12 cellular contexts compared by ENCODE assay signal in genomic region chr3:121651684-121652083, GRCh38. TPM values are rescaled to one million over a fixed set of nuclear protein-coding genes. Genes with fewer than 3 reads are reported as not detected.
DNase-seq lines count a peak whose midpoint lies in the region; ATAC-seq, FAIRE-seq and TF ChIP-seq lines count a peak whose summit lies in the region.
"Had no signal": no experiment of that assay in that cellular context is flagged by ENCODE, and none has a peak within 500 bp of the region (broad histone marks: within the 10 kb centered on the region; RNA-seq: fewer than 3 reads in every experiment).

No MANE protein-coding gene starts in this region.

- peak overlapping the region; percentile 23 to 76; a peak in 5 of 6 replicates for H3K27ac ChIP-seq in A549
- H3K27ac ChIP-seq in colonic mucosa, result no peak overlapping the region
- H3K27ac ChIP-seq: skin epidermis had no signal

- peaks cover 6% of the 10 kb centered on the region; the same call in 1 of the 3 replicates for H3K4me1 ChIP-seq in A549
- H3K4me1 ChIP-seq in colonic mucosa, result no peaks in the 10 kb centered on the region

- TF ChIP-seq POLR2A in A549 (IDR thresholded peaks at IDR 0.05; ENCODE audit: low read length), result no peak

- no peak for ATAC-seq in A549
- ATAC-seq: HCT116 had no signal

- H3K9ac ChIP-seq in colonic mucosa (ENCODE audit: low read depth in 2 of 2, low read length in 2 of 2), result no peak overlapping the region

- peak in 1 of 2 experiments; percentile 20 for DNase-seq in A549 (ENCODE audit: low read depth in 1 of 2, low spot score in 1 of 2)
- DNase-seq in Caki2 (ENCODE audit: low read depth), result peak; percentile 22
- DNase-seq in NCI-H446 treated with DMSO at 0.1 percent for 48 hours (lab: John Stamatoyannopoulos, UW), result peak; percentile 75
- DNase-seq in epithelial cell of esophagus (ENCODE audit: low read depth), result peak; percentile 49
- DNase-seq in stimulated activated CD8-positive, alpha-beta memory T cell treated with anti-CD3 and anti-CD28 coated beads, Interleukin-4, amount 100 ng/mL, for 48 hours, result no peak
- no peak for DNase-seq in NCI-H1694 treated with DMSO at 0.1 percent for 48 hours (lab: John Stamatoyannopoulos, UW)
- DNase-seq in colonic mucosa, result no peak
- no peak for DNase-seq in T-helper 9 cell
- DNase-seq: activated CD4-positive, alpha-beta memory T cell treated with anti-CD3 and anti-CD28 coated beads, Interleukin-2, amount 10 ng/mL, durations not matched to agents 7 days and 5 days; amniotic stem cell had no signal

- CTCF ChIA-PET in A549 (lab: Yijun Ruan, JAX), result no interaction called here

- H3K4me3 ChIP-seq in A549 (no peak overlapping the region), epithelial cell of esophagus (ENCODE audit: low read length) (no peak overlapping the region), colonic mucosa (no peak overlapping the region)
- H3K4me3 ChIP-seq: skin epidermis had no signal

- in situ Hi-C loops in Caki2 (cut with HindIII; ENCODE audit: low pct_unique_long_range_greater_than_20kb, low sequenced_read_pairs), result no loop called here

- TF ChIP-seq CTCF in A549 (IDR thresholded peaks at IDR 0.05) (no peak), epithelial cell of esophagus (IDR thresholded peaks at IDR 0.05; ENCODE audit: insufficient read depth, low read depth, low read length, missing control alignments) (no peak), colonic mucosa (IDR thresholded peaks at IDR 0.05) (no peak)

- POLR2A ChIA-PET in A549 (lab: Yijun Ruan, JAX), result no interaction called here

- no peak overlapping the region; the same call in 2 of the 3 replicates for H3K4me2 ChIP-seq in A549

- no peaks in the 10 kb centered on the region for H3K27me3 ChIP-seq in colonic mucosa

- H3K9me3 ChIP-seq in A549 (no peaks in the 10 kb centered on the region), colonic mucosa (no peaks in the 10 kb centered on the region)

- intact Hi-C loops in colonic mucosa (cut with DNase I), result no loop called here

- no peaks in the 10 kb centered on the region for H3K36me3 ChIP-seq in colonic mucosa

- TF ChIP-seq RAD21 in A549 (conservative IDR thresholded peaks at IDR 0.05 in 1 of 2, IDR thresholded peaks at IDR 0.05 in 1 of 2), result no peak

- no peak for TF ChIP-seq EP300 in A549 (IDR thresholded peaks at IDR 0.05)

- no peak for FAIRE-seq in A549 (lab: Jason Lieb, UNC)

TF ChIP-seq in A549, 52 proteins besides CTCF, POLR2A, EP300 and RAD21:
- TF ChIP-seq NFE2L2 (conservative IDR thresholded peaks at IDR 0.05; ENCODE audit: low read length) (peak; percentile 92), MAFK (IDR thresholded peaks at IDR 0.05; ENCODE audit: partially characterized antibody) (peak; percentile 97), JUN (IDR thresholded peaks at IDR 0.05) (no peak), MYC (IDR thresholded peaks at IDR 0.05; ENCODE audit: borderline replicate concordance, low read length) (no peak)

RNA-seq across cellular contexts. Expression of gene HCLS1, which starts 9.0 kb away (rescaled TPM):
- 0.12 and 0.49 TPM in 2 replicates for polyA plus RNA-seq in A549 (2011; rRNA removed)
- 0.01 and 0.06 TPM in 2 replicates for polyA plus RNA-seq in A549 (2012; cell fraction: cytosol; rRNA removed)
- polyA plus RNA-seq in A549 (2012; cell fraction: nucleus; rRNA removed), result 0.16 and 0.50 TPM in 2 replicates
- 0.09 to 0.24 TPM (median 0.14 TPM) in 3 replicates for polyA plus RNA-seq in A549 (2017; fragmentation: RNase III; extraction: RNeasy Plus Mini Kit Qiagen cat#74134 plus additional on column Dnase treatment)
- polyA minus RNA-seq in A549 (2011; rRNA and poly(A)+ RNA removed), result 0.68 and 1.5 TPM in 2 replicates
- not detected in 2 replicates for total RNA-seq in Caki2 (2014; rRNA removed; shearing (Covaris generic); ENCODE audit: low replicate concordance)
- total RNA-seq in colonic mucosa, result 1 to 10 TPM; 9.2 to 10.0 TPM

RNA-seq across cellular contexts. Expression of gene FBXO40, which starts 58.5 kb away (rescaled TPM):
- polyA plus RNA-seq in A549 (2011; rRNA removed), result not detected in 2 replicates
- polyA plus RNA-seq in A549 (2012; cell fraction: cytosol; rRNA removed), result not detected in 2 replicates
- 0.01 TPM in 1 of 2 replicates, not detected in the other for polyA plus RNA-seq in A549 (2012; cell fraction: nucleus; rRNA removed)
- polyA plus RNA-seq in A549 (2017; fragmentation: RNase III; extraction: RNeasy Plus Mini Kit Qiagen cat#74134 plus additional on column Dnase treatment), result not detected in 3 replicates
- not detected in 2 replicates for polyA minus RNA-seq in A549 (2011; rRNA and poly(A)+ RNA removed)
- total RNA-seq in Caki2 (2014; rRNA removed; shearing (Covaris generic); ENCODE audit: low replicate concordance), result not detected in 2 replicates
- not detected for total RNA-seq in colonic mucosa
- total RNA-seq: activated CD4-positive, alpha-beta memory T cell treated with anti-CD3 and anti-CD28 coated beads, Interleukin-2, amount 10 ng/mL, durations not matched to agents 7 days and 5 days had no signal

Comparison
In these comparisons a context has a peak if more than half of its experiments do, and no peak if none do; other contexts are left out.
1. DNase-seq: peak in Caki2 (single experiment), NCI-H446 treated with DMSO at 0.1 percent for 48 hours (single experiment) and epithelial cell of esophagus (single experiment); none in stimulated activated CD8-positive, alpha-beta memory T cell treated with anti-CD3 and anti-CD28 coated beads, Interleukin-4, amount 100 ng/mL, for 48 hours (single experiment), NCI-H1694 treated with DMSO at 0.1 percent for 48 hours (single experiment), colonic mucosa (single experiment) and T-helper 9 cell (single experiment).
2. RNA of gene HCLS1, which starts 9.0 kb away (total RNA-seq): 9.2 to 10.0 TPM in colonic mucosa; not detected in Caki2; every median in the first group is over 10 times any median in the second.